In genomic region chr19:49113762-49114629, GRCh38 we compare ENCODE assay signal across 1 cellular context.
A peak's percentile ranks its signal among the peaks of the same experiment; 100 is the strongest.
TF ChIP-seq lines count a peak whose summit lies in the region.

LIN7B (plus strand) TSS chr19:49114370; CDS start chr19:49114405, 35 bp downstream.

TF ChIP-seq in K562, 482 proteins besides CTCF, POLR2A, EP300 and RAD21 (continued from another document and continues in another):
- TF ChIP-seq RERE (CRISPR knock-in tag; IDR thresholded peaks at IDR 0.05; ENCODE audit: borderline replicate concordance) (no peak), PRDM10 (IDR thresholded peaks at IDR 0.05; ENCODE audit: partially characterized antibody) (peak; percentile 29), PTRF (tag; IDR thresholded peaks at IDR 0.05) (no peak), ZNF263 (CRISPR knock-in tag; IDR thresholded peaks at IDR 0.05; ENCODE audit: borderline replicate concordance) (no peak), FOXK2 (conservative IDR thresholded peaks at IDR 0.05 in 1 of 2, IDR thresholded peaks at IDR 0.05 in 1 of 2; ENCODE audit: low read depth in 2 of 2) (no peak), MAFG (tag; conservative IDR thresholded peaks at IDR 0.05) (no peak), NR2C2 (CRISPR knock-in tag; IDR thresholded peaks at IDR 0.05) (peak; percentile 76; the same call in 1 of the 2 replicates), NR2C2 (tag; IDR thresholded peaks at IDR 0.05) (peak; percentile 83), ZNF436 (CRISPR knock-in tag; IDR thresholded peaks at IDR 0.05) (no peak), ZNF124 (CRISPR knock-in tag; IDR thresholded peaks at IDR 0.05) (no peak), ZNF146 (CRISPR knock-in tag; IDR thresholded peaks at IDR 0.05; ENCODE audit: unreplicated experiment) (no peak), SOX6 (IDR thresholded peaks at IDR 0.05) (no peak), PHF21A (IDR thresholded peaks at IDR 0.05; ENCODE audit: borderline replicate concordance, low read depth) (no peak), MYBL2 (IDR thresholded peaks at IDR 0.05; ENCODE audit: low read depth) (no peak), MYBL2 (CRISPR knock-in tag; IDR thresholded peaks at IDR 0.05; ENCODE audit: borderline replicate concordance) (no peak), SMARCE1 (IDR thresholded peaks at IDR 0.05) (no peak), CTBP1 (IDR thresholded peaks at IDR 0.05; ENCODE audit: borderline replicate concordance) (peak; percentile 89), ZNF134 (CRISPR knock-in tag; conservative IDR thresholded peaks at IDR 0.05) (no peak), LARP7 (IDR thresholded peaks at IDR 0.05) (no peak), SIN3B (IDR thresholded peaks at IDR 0.05; ENCODE audit: low read depth) (0 out of 2 replicates have a peak, but pooled peaks have one; percentile 66), BRD9 (IDR thresholded peaks at IDR 0.05; ENCODE audit: low read depth, partially characterized antibody) (no peak), OTX1 (CRISPR knock-in tag; IDR thresholded peaks at IDR 0.05) (peak; percentile 70; the same call in 1 of the 2 replicates), PML (IDR thresholded peaks at IDR 0.05; ENCODE audit: low read length) (no peak), DEAF1 (CRISPR knock-in tag; IDR thresholded peaks at IDR 0.05) (no peak), TRIM24 (IDR thresholded peaks at IDR 0.05) (no peak), TAF9B (IDR thresholded peaks at IDR 0.05; ENCODE audit: partially characterized antibody) (no peak), SETDB1 (IDR thresholded peaks at IDR 0.05; ENCODE audit: low read length) (no peak), SRSF1 (IDR thresholded peaks at IDR 0.05; ENCODE audit: low read depth, low read length) (no peak), ZNF785 (CRISPR knock-in tag; IDR thresholded peaks at IDR 0.05) (no peak), ZNF282 (CRISPR knock-in tag; IDR thresholded peaks at IDR 0.05) (no peak), RBM34 (IDR thresholded peaks at IDR 0.05; ENCODE audit: borderline replicate concordance, insufficient read depth, low read length) (no peak), STAT5B (CRISPR knock-in tag; IDR thresholded peaks at IDR 0.05) (no peak)
- TF ChIP-seq, protein P1, sequence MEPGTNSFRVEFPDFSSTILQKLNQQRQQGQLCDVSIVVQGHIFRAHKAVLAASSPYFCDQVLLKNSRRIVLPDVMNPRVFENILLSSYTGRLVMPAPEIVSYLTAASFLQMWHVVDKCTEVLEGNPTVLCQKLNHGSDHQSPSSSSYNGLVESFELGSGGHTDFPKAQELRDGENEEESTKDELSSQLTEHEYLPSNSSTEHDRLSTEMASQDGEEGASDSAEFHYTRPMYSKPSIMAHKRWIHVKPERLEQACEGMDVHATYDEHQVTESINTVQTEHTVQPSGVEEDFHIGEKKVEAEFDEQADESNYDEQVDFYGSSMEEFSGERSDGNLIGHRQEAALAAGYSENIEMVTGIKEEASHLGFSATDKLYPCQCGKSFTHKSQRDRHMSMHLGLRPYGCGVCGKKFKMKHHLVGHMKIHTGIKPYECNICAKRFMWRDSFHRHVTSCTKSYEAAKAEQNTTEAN (CRISPR knock-in tag; IDR thresholded peaks at IDR 0.05): no peak
- TF ChIP-seq, protein P2, sequence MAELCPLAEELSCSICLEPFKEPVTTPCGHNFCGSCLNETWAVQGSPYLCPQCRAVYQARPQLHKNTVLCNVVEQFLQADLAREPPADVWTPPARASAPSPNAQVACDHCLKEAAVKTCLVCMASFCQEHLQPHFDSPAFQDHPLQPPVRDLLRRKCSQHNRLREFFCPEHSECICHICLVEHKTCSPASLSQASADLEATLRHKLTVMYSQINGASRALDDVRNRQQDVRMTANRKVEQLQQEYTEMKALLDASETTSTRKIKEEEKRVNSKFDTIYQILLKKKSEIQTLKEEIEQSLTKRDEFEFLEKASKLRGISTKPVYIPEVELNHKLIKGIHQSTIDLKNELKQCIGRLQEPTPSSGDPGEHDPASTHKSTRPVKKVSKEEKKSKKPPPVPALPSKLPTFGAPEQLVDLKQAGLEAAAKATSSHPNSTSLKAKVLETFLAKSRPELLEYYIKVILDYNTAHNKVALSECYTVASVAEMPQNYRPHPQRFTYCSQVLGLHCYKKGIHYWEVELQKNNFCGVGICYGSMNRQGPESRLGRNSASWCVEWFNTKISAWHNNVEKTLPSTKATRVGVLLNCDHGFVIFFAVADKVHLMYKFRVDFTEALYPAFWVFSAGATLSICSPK (IDR thresholded peaks at IDR 0.05; ENCODE audit: borderline replicate concordance): no peak
- TF ChIP-seq, protein P3, sequence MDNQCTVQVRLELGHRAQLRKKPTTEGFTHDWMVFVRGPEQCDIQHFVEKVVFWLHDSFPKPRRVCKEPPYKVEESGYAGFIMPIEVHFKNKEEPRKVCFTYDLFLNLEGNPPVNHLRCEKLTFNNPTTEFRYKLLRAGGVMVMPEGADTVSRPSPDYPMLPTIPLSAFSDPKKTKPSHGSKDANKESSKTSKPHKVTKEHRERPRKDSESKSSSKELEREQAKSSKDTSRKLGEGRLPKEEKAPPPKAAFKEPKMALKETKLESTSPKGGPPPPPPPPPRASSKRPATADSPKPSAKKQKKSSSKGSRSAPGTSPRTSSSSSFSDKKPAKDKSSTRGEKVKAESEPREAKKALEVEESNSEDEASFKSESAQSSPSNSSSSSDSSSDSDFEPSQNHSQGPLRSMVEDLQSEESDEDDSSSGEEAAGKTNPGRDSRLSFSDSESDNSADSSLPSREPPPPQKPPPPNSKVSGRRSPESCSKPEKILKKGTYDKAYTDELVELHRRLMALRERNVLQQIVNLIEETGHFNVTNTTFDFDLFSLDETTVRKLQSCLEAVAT (IDR thresholded peaks at IDR 0.05): 0 out of 4 replicates have a peak, but pooled peaks of 1 of the 2 experiments have one; percentile 32
- TF ChIP-seq, protein P4, sequence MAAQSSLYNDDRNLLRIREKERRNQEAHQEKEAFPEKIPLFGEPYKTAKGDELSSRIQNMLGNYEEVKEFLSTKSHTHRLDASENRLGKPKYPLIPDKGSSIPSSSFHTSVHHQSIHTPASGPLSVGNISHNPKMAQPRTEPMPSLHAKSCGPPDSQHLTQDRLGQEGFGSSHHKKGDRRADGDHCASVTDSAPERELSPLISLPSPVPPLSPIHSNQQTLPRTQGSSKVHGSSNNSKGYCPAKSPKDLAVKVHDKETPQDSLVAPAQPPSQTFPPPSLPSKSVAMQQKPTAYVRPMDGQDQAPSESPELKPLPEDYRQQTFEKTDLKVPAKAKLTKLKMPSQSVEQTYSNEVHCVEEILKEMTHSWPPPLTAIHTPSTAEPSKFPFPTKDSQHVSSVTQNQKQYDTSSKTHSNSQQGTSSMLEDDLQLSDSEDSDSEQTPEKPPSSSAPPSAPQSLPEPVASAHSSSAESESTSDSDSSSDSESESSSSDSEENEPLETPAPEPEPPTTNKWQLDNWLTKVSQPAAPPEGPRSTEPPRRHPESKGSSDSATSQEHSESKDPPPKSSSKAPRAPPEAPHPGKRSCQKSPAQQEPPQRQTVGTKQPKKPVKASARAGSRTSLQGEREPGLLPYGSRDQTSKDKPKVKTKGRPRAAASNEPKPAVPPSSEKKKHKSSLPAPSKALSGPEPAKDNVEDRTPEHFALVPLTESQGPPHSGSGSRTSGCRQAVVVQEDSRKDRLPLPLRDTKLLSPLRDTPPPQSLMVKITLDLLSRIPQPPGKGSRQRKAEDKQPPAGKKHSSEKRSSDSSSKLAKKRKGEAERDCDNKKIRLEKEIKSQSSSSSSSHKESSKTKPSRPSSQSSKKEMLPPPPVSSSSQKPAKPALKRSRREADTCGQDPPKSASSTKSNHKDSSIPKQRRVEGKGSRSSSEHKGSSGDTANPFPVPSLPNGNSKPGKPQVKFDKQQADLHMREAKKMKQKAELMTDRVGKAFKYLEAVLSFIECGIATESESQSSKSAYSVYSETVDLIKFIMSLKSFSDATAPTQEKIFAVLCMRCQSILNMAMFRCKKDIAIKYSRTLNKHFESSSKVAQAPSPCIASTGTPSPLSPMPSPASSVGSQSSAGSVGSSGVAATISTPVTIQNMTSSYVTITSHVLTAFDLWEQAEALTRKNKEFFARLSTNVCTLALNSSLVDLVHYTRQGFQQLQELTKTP (IDR thresholded peaks at IDR 0.05; ENCODE audit: low read depth in 1 of 2, partially characterized antibody in 2 of 2): peak in 1 of 2 experiments; percentile 70
